Comparison of ENCODE assay signal across 9 cellular contexts in genomic region chr18:31657823-31658669, GRCh38. TPM values are rescaled to one million over a fixed set of nuclear protein-coding genes. Genes with fewer than 3 reads are reported as not detected.
A peak's percentile ranks its signal among the peaks of the same experiment; 100 is the strongest.
DNase-seq lines count a peak whose midpoint lies in the region; ATAC-seq and TF ChIP-seq lines count a peak whose summit lies in the region.
"Had no signal": no experiment of that assay in that cellular context is flagged by ENCODE, and none has a peak within 500 bp of the region (broad histone marks: within the 10 kb centered on the region; RNA-seq: fewer than 3 reads in every experiment).

No MANE protein-coding gene starts in this region.

- H3K9me3 Mint-ChIP-seq in glutamatergic neuron (ENCODE audit: unreplicated experiment), result peaks cover 6% of the 10 kb centered on the region

- H3K27me3 Mint-ChIP-seq in glutamatergic neuron (ENCODE audit: unreplicated experiment), result peaks cover 9% of the 10 kb centered on the region

- no peak for TF ChIP-seq CTCF in glutamatergic neuron (IDR thresholded peaks at IDR 0.05; ENCODE audit: partially characterized antibody, unreplicated experiment)

- DNase-seq in NCI-H748 (lab: John Stamatoyannopoulos, UW; ENCODE audit: unreplicated experiment) (peak; percentile 31), NCI-H748 treated with DMSO at 0.1 percent for 48 hours (lab: John Stamatoyannopoulos, UW) (no peak), NCI-H187 (lab: John Stamatoyannopoulos, UW) (peak; percentile 21 to 59), glutamatergic neuron (peak; percentile 82), KG1 (lab: John Stamatoyannopoulos, UW) (no peak), AG20443 (ENCODE audit: low spot score) (no peak), CD1c-positive myeloid dendritic cell (ENCODE audit: extremely low spot score) (no peak)

- peak; percentile 81 for ATAC-seq in HG02678 (IDR thresholded peaks at IDR 0.05; ENCODE audit: unreplicated experiment)
- ATAC-seq: A549 had no signal

- peaks cover 38% of the 10 kb centered on the region for H3K4me1 Mint-ChIP-seq in glutamatergic neuron (ENCODE audit: low read depth, unreplicated experiment)

- H3K27ac Mint-ChIP-seq in glutamatergic neuron (ENCODE audit: unreplicated experiment), result peak overlapping the region; percentile 56

- peaks cover 11% of the 10 kb centered on the region for H3K36me3 Mint-ChIP-seq in glutamatergic neuron (ENCODE audit: unreplicated experiment)

- peak overlapping the region; percentile 51 for H3K4me3 Mint-ChIP-seq in glutamatergic neuron (ENCODE audit: unreplicated experiment)

RNA-seq across cellular contexts. Expression of gene B4GALT6, which starts 26.3 kb away (rescaled TPM):
- total RNA-seq in glutamatergic neuron (ENCODE audit: unreplicated experiment), result 16.5 TPM

Comparison
In these comparisons a context has a peak if more than half of its experiments do, and no peak if none do; other contexts are left out.
1. DNase-seq: peak in NCI-H748 (single experiment), NCI-H187 (2 of 2) and glutamatergic neuron (single experiment); none in NCI-H748 treated with DMSO at 0.1 percent for 48 hours (single experiment), KG1 (single experiment), AG20443 (single experiment) and CD1c-positive myeloid dendritic cell (single experiment).